Comparison of ENCODE assay signal across 18 cellular contexts in the genomic region with DNA sequence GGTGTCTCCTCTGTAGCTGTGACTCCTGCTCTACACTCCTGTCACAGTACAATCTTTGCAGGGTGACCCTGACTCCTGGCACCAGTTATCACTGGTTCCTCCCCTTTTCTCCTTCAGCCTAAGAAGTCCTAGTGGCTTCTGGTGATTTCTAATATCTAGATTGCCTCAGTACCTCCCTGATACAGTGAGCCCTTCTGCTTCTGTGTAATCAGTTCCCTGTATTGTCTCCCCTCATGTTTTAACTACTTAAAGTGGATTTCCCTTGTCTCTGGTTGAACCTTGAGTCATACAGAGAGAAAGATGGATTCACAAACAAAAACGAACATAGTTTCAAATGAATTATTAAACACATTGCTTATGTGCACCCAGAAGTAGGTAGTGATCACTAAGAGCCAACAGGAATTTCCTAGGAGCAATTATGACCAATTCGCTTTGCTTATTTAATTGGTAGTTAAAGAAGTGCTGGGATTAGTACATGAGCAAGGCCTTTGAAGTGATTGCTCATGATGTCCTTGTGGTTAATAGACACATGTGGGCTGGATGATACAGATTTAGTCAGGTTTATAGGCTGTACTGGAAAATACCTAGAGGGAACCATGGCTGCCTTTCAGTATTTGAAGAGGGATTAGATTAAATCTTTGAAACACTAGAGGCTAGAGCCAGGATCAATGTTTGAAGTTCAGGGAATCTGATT.
DNase-seq lines count a peak whose midpoint lies in the region; ATAC-seq, FAIRE-seq and TF ChIP-seq lines count a peak whose summit lies in the region.
"Had no signal": no experiment of that assay in that cellular context is flagged by ENCODE, and none has a peak within 500 bp of the region (broad histone marks: within the 10 kb centered on the region; RNA-seq: fewer than 3 reads in every experiment).

No MANE protein-coding gene starts in this region.

- no peak overlapping the region for H3K4me2 ChIP-seq in SK-N-SH

- POLR2A ChIA-PET in SK-N-SH (lab: Yijun Ruan, JAX), result no interaction called here

- TF ChIP-seq CTCF in bronchial epithelial cell (IDR thresholded peaks at IDR 0.05; ENCODE audit: insufficient read depth, low read length, severe bottlenecking), result no peak
- TF ChIP-seq CTCF in SK-N-SH (IDR thresholded peaks at IDR 0.05), result no peak

- no peaks in the 10 kb centered on the region for H3K9me2 ChIP-seq in SK-N-SH

- no peaks in the 10 kb centered on the region for H4K20me1 ChIP-seq in SK-N-SH (ENCODE audit: insufficient read depth)

- H3K79me2 ChIP-seq in SK-N-SH (ENCODE audit: insufficient read depth), result no peaks in the 10 kb centered on the region

- H3K27me3 ChIP-seq in bronchial epithelial cell (ENCODE audit: control insufficient read depth, insufficient read depth, low read length), result no peaks in the 10 kb centered on the region
- H3K27me3 ChIP-seq in SK-N-SH (ENCODE audit: insufficient read depth), result no peaks in the 10 kb centered on the region
- H3K27me3 ChIP-seq: testis had no signal

- FAIRE-seq in bronchial epithelial cell (lab: Jason Lieb, UNC), result peak; percentile 47
- no peak for FAIRE-seq in H54 (lab: Jason Lieb, UNC)
- FAIRE-seq: H1, kidney had no signal

- no peak overlapping the region for H3K27ac ChIP-seq in SK-N-SH (ENCODE audit: low read depth in 2 of 2, low read length in 1 of 2)
- H3K27ac ChIP-seq: 22Rv1, C4-2B, testis had no signal

- H2AFZ ChIP-seq in SK-N-SH (ENCODE audit: low read depth), result no peak overlapping the region

- ATAC-seq in GM18858 (IDR thresholded peaks at IDR 0.05; ENCODE audit: unreplicated experiment), result no peak
- ATAC-seq: effector memory CD8-positive, alpha-beta T cell had no signal

- no peaks in the 10 kb centered on the region for H3K4me1 ChIP-seq in SK-N-SH (ENCODE audit: control insufficient read depth in 1 of 2, insufficient read depth in 2 of 2, low read depth in 1 of 2, low read length in 1 of 2)
- H3K4me1 ChIP-seq: testis had no signal

- DNase-seq in NCI-H82 (lab: John Stamatoyannopoulos, UW), result peak; percentile 32
- no peak for DNase-seq in NCI-H82 treated with DMSO at 0.1 percent for 48 hours (lab: John Stamatoyannopoulos, UW; ENCODE audit: unreplicated experiment)
- peak; percentile 8 for DNase-seq in NCI-H524 treated with DMSO at 0.1 percent for 48 hours (lab: John Stamatoyannopoulos, UW)
- DNase-seq in bronchial epithelial cell (ENCODE audit: low read depth), result peak; percentile 90
- DNase-seq in renal cortical epithelial cell (ENCODE audit: low read depth), result peak; percentile 63
- no peak for DNase-seq in SK-N-SH
- no peak for DNase-seq in H54 (ENCODE audit: insufficient read length, low spot score)
- DNase-seq: effector memory CD8-positive, alpha-beta T cell; hippocampal formation; kidney; NCI-H187 treated with DMSO at 0.1 percent for 48 hours; NCI-H446 treated with DMSO at 0.1 percent for 48 hours; SIG-M5; testis had no signal

- H3K9ac ChIP-seq in SK-N-SH, result no peak overlapping the region

- no peaks in the 10 kb centered on the region for H3K9me3 ChIP-seq in SK-N-SH
- H3K9me3 ChIP-seq: testis had no signal

- 54% methylated on average over 2 of the region's 2 CpGs for WGBS in SK-N-SH (ENCODE audit: low lambda C conversion rate)

- no peak for TF ChIP-seq POLR2A in H54 (IDR thresholded peaks at IDR 0.05; ENCODE audit: low read depth, low read length)

- H3K36me3 ChIP-seq in bronchial epithelial cell (ENCODE audit: control insufficient read depth, insufficient read depth, low read length) (no peaks in the 10 kb centered on the region), SK-N-SH (replicated peaks in 1 of 2; ENCODE audit: control insufficient read depth in 1 of 2, insufficient read depth in 2 of 2, low read length in 1 of 2) (no peaks in the 10 kb centered on the region)

- TF ChIP-seq RAD21 in SK-N-SH (IDR thresholded peaks at IDR 0.05; ENCODE audit: low read length), result no peak

- CTCF ChIA-PET in SK-N-SH (lab: Yijun Ruan, JAX), result no interaction called here

- no peak for TF ChIP-seq EP300 in SK-N-SH (IDR thresholded peaks at IDR 0.05; ENCODE audit: borderline replicate concordance in 1 of 2, low read depth in 1 of 2, low read length in 1 of 2)

- H3K4me3 ChIP-seq in bronchial epithelial cell (ENCODE audit: low read depth, low read length) (no peak overlapping the region), SK-N-SH (ENCODE audit: low read depth in 2 of 2, low read length in 1 of 2) (no peak overlapping the region)
- H3K4me3 ChIP-seq: testis had no signal

- H3F3A ChIP-seq in SK-N-SH (replicated peaks; ENCODE audit: insufficient read depth), result no peaks in the 10 kb centered on the region

TF ChIP-seq in SK-N-SH, 30 proteins besides CTCF, POLR2A, EP300 and RAD21:
- TF ChIP-seq RFX5 (IDR thresholded peaks at IDR 0.05; ENCODE audit: low read length) (no peak), YY1 (IDR thresholded peaks at IDR 0.05; ENCODE audit: low read depth) (no peak), GABPA (IDR thresholded peaks at IDR 0.05; ENCODE audit: low read depth) (no peak), FOXJ3 (CRISPR knock-in tag; IDR thresholded peaks at IDR 0.05) (no peak), SIN3A (IDR thresholded peaks at IDR 0.05; ENCODE audit: borderline replicate concordance, low read depth, low read length) (no peak)
- TF ChIP-seq, protein P1, sequence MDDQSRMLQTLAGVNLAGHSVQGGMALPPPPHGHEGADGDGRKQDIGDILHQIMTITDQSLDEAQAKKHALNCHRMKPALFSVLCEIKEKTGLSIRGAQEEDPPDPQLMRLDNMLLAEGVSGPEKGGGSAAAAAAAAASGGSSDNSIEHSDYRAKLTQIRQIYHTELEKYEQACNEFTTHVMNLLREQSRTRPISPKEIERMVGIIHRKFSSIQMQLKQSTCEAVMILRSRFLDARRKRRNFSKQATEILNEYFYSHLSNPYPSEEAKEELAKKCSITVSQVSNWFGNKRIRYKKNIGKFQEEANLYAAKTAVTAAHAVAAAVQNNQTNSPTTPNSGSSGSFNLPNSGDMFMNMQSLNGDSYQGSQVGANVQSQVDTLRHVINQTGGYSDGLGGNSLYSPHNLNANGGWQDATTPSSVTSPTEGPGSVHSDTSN (IDR thresholded peaks at IDR 0.05), result no peak
- TF ChIP-seq, protein P2, sequence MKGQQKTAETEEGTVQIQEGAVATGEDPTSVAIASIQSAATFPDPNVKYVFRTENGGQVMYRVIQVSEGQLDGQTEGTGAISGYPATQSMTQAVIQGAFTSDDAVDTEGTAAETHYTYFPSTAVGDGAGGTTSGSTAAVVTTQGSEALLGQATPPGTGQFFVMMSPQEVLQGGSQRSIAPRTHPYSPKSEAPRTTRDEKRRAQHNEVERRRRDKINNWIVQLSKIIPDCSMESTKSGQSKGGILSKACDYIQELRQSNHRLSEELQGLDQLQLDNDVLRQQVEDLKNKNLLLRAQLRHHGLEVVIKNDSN (IDR thresholded peaks at IDR 0.05; ENCODE audit: borderline replicate concordance, low read depth), result no peak

Comparison
In these comparisons a context has a peak if more than half of its experiments do, and no peak if none do; other contexts are left out.
1. DNase-seq: peak in NCI-H82 (single experiment), NCI-H524 treated with DMSO at 0.1 percent for 48 hours (single experiment), bronchial epithelial cell (single experiment) and renal cortical epithelial cell (single experiment); none in NCI-H82 treated with DMSO at 0.1 percent for 48 hours (single experiment), SK-N-SH (single experiment) and H54 (single experiment).